Comparison of ENCODE assay signal across 1 cellular context in genomic region chr10:3465406-3465891, GRCh38.
TF ChIP-seq lines count a peak whose summit lies in the region.

No MANE protein-coding gene starts in this region.

TF ChIP-seq in IMR-90, 13 proteins besides CTCF, POLR2A, EP300 and RAD21:
- TF ChIP-seq RCOR1 (IDR thresholded peaks at IDR 0.05; ENCODE audit: insufficient replicate concordance, low read length) (no peak), MXI1 (IDR thresholded peaks at IDR 0.05; ENCODE audit: borderline replicate concordance, low read depth, low read length) (no peak), CHD1 (IDR thresholded peaks at IDR 0.05; ENCODE audit: low read depth, low read length) (no peak), SMC3 (IDR thresholded peaks at IDR 0.05; ENCODE audit: low read depth, low read length) (no peak), BHLHE40 (IDR thresholded peaks at IDR 0.05; ENCODE audit: low read depth, low read length) (no peak), FOS (IDR thresholded peaks at IDR 0.05; ENCODE audit: low read depth, low read length) (no peak), NFE2L2 (IDR thresholded peaks at IDR 0.05; ENCODE audit: low read depth, low read length) (no peak), MAFK (IDR thresholded peaks at IDR 0.05; ENCODE audit: low read depth, low read length) (no peak), RFX5 (IDR thresholded peaks at IDR 0.05; ENCODE audit: low read depth, low read length) (no peak), CEBPB (IDR thresholded peaks at IDR 0.05; ENCODE audit: low read depth, low read length) (no peak), USF2 (IDR thresholded peaks at IDR 0.05; ENCODE audit: low read depth, low read length) (no peak), MAZ (IDR thresholded peaks at IDR 0.05; ENCODE audit: borderline replicate concordance, low read depth, low read length) (no peak)
- TF ChIP-seq, protein P1, sequence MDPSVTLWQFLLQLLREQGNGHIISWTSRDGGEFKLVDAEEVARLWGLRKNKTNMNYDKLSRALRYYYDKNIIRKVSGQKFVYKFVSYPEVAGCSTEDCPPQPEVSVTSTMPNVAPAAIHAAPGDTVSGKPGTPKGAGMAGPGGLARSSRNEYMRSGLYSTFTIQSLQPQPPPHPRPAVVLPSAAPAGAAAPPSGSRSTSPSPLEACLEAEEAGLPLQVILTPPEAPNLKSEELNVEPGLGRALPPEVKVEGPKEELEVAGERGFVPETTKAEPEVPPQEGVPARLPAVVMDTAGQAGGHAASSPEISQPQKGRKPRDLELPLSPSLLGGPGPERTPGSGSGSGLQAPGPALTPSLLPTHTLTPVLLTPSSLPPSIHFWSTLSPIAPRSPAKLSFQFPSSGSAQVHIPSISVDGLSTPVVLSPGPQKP (IDR thresholded peaks at IDR 0.05; ENCODE audit: borderline replicate concordance, low read depth, low read length) = no peak
TF ChIP-seq in IMR-90: peak in this region for 0.
